In the genomic region with DNA sequence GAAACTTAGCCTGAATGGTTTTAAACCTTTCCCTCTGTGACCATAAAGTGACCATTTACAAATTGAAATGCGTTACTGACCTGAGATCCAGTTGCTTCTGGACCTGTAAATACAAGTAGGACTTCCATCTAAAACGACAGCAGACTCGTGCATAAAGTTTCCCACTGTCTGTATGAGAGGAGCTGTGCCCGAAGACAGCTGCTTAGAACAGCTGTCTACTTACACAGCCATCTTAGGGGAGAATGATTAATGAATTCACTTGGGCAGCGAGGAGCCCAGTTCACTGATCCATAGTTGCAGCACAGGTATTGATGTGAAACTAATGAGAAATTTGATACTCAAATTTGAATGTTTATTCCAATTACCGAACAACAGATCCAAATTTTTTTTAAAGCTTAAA, we compare ENCODE assay signal across 26 cellular contexts.
"Had no signal": no experiment of that assay in that cellular context is flagged by ENCODE, and none has a peak within 500 bp of the region (broad histone marks: within the 10 kb centered on the region; RNA-seq: fewer than 3 reads in every experiment).

No MANE protein-coding gene starts in this region.

- H3K27ac Mint-ChIP-seq: activated naive CD4-positive, alpha-beta T cell treated with anti-CD3 and anti-CD28 coated beads, Interleukin-2, amount 50 U/mL, for 72 hours; activated naive CD8-positive, alpha-beta T cell treated with anti-CD3 and anti-CD28 coated beads, Interleukin-2, amount 50 U/mL, for 24 hours; T-helper 17 cell; WTC11 had no signal

- H3K4me3 Mint-ChIP-seq: activated naive CD8-positive, alpha-beta T cell treated with anti-CD3 and anti-CD28 coated beads, Interleukin-2, amount 50 U/mL, for 24 hours; activated T-cell treated with anti-CD3 and anti-CD28 coated beads, Interleukin-2, amount 50 U/mL, for 4 hours; T-helper 17 cell; WTC11 had no signal

- H3K4me3 ChIP-seq: ascending aorta, body of pancreas, PC-9 had no signal

- H3K36me3 ChIP-seq: ascending aorta had no signal

- H3K27me3 Mint-ChIP-seq: activated naive CD8-positive, alpha-beta T cell treated with anti-CD3 and anti-CD28 coated beads, Interleukin-2, amount 50 U/mL, for 24 hours; T-helper 17 cell had no signal

- H3K4me1 Mint-ChIP-seq: activated naive CD8-positive, alpha-beta T cell treated with anti-CD3 and anti-CD28 coated beads, Interleukin-2, amount 50 U/mL, for 24 hours; T-helper 17 cell had no signal

- H3K27me3 ChIP-seq: ascending aorta, body of pancreas had no signal

- H3K9me3 ChIP-seq: ascending aorta, body of pancreas had no signal

- H3K36me3 Mint-ChIP-seq: activated naive CD4-positive, alpha-beta T cell treated with anti-CD3 and anti-CD28 coated beads, Interleukin-2, amount 50 U/mL, for 72 hours had no signal

- H3K4me1 ChIP-seq: ascending aorta, body of pancreas had no signal

- DNase-seq: activated CD4-positive, alpha-beta T cell treated with anti-CD3 and anti-CD28 coated beads for 48 hours; activated CD4-positive, alpha-beta T cell treated with anti-CD3 and anti-CD28 coated beads, Interleukin-2, amount 50 U/mL, for 48 hours; activated CD4-positive, CD25-positive, alpha-beta regulatory T cell treated with anti-CD3 and anti-CD28 coated beads, Interleukin-2, amount 50 U/mL, for 72 hours; activated CD8-positive, alpha-beta memory T cell treated with anti-CD3 and anti-CD28 coated beads for 24 hours; activated effector memory CD4-positive, alpha-beta T cell treated with anti-CD3 and anti-CD28 coated beads, Interleukin-2, amount 50 U/mL, for 16 hours; activated naive CD4-positive, alpha-beta T cell treated with Interleukin-2 at 50 U/mL for 16 hours; activated naive CD8-positive, alpha-beta T cell treated with anti-CD3 and anti-CD28 coated beads, Interleukin-2, amount 50 U/mL, for 24 hours; activated T-cell treated with anti-CD3 and anti-CD28 coated beads, Interleukin-2, amount 50 U/mL, for 4 hours; amniotic stem cell; body of pancreas; central memory CD4-positive, alpha-beta T cell; Kasumi-1; KBM-7; NCI-H1105 treated with DMSO at 0.1 percent for 48 hours; NCI-H1436 treated with DMSO at 0.1 percent for 48 hours; NCI-H187; NCI-H2081 treated with DMSO at 0.1 percent for 48 hours; NCI-H446; NCI-H774; PC-9; SHP77 treated with DMSO at 0.1 percent for 48 hours; T-helper 17 cell; T-helper 9 cell had no signal

- H3K27ac ChIP-seq: ascending aorta, body of pancreas, PC-9 had no signal
